25 cellular contexts compared by ENCODE assay signal in genomic region chr2:226659416-226659815, GRCh38.
DNase-seq lines count a peak whose midpoint lies in the region; ATAC-seq and TF ChIP-seq lines count a peak whose summit lies in the region.
"Had no signal": no experiment of that assay in that cellular context is flagged by ENCODE, and none has a peak within 500 bp of the region (broad histone marks: within the 10 kb centered on the region; RNA-seq: fewer than 3 reads in every experiment).

No MANE protein-coding gene starts in this region.

- H3K36me3 ChIP-seq in psoas muscle (ENCODE audit: insufficient read depth in 1 of 2, low read depth in 1 of 2) = no peaks in the 10 kb centered on the region
- no peaks in the 10 kb centered on the region for H3K36me3 ChIP-seq in stomach
- H3K36me3 ChIP-seq: spleen had no signal

- 58 to 75% (median 58%) methylated on average over 6 of the region's 6 CpGs for WGBS in psoas muscle, 3 donors
- 80 to 89% (median 84%) methylated on average over 6 of the region's 6 CpGs for WGBS in stomach, 5 donors

- H3K4me1 ChIP-seq in psoas muscle = peaks cover 28% of the 10 kb centered on the region
- H3K4me1 ChIP-seq in stomach = peaks cover 0 to 22% (median 5%) of the 10 kb centered on the region in 4 donors
- H3K4me1 ChIP-seq: spleen had no signal

- H3K27ac ChIP-seq in C4-2B = peak overlapping the region; percentile 72
- H3K27ac ChIP-seq in VCaP = peak overlapping the region; percentile 56
- H3K27ac ChIP-seq in psoas muscle = peak overlapping the region; percentile 89
- peak overlapping the region in 2 of 5 donors; percentile 10 to 43 for H3K27ac ChIP-seq in stomach

- intact Hi-C loops in psoas muscle (cut with DNase I) = loop anchor here in 1 of 2 donors (2.0 to 10.0 kb wide), 4 partner anchors 137 to 525 kb away; no protein-coding TSS in a partner anchor
- intact Hi-C loops in stomach (cut with DNase I; ENCODE audit: low total_unique reads) = no loop called here

- no peak for TF ChIP-seq EP300 in stomach (IDR thresholded peaks at IDR 0.05)

- H3K9me3 ChIP-seq in psoas muscle (no peaks in the 10 kb centered on the region), stomach (no peaks in the 10 kb centered on the region)
- H3K9me3 ChIP-seq: spleen had no signal

- DNase-seq in left lobe of liver (ENCODE audit: low spot score) (no peak), psoas muscle (no peak), stomach (no peak), NOMO-1 treated with dmso at 0.1 percent for 144 hours (lab: John Stamatoyannopoulos, UW; ENCODE audit: unreplicated experiment) (no peak), NCI-H146 treated with DMSO at 0.1 percent for 48 hours (lab: John Stamatoyannopoulos, UW; ENCODE audit: unreplicated experiment) (no peak)
- DNase-seq: activated CD4-positive, alpha-beta memory T cell treated with anti-CD3 and anti-CD28 coated beads for 36 hours; activated CD8-positive, alpha-beta memory T cell treated with anti-CD3 and anti-CD28 coated beads, Interleukin-2, amount 50 U/mL, for 4 hours; activated naive CD4-positive, alpha-beta T cell treated with anti-CD3 and anti-CD28 coated beads, Interleukin-2, amount 50 U/mL, for 16 hours; amygdala; CD4-positive, CD25-positive, alpha-beta regulatory T cell; cortex of kidney; effector memory CD8-positive, alpha-beta T cell; erythroblast; HCEC 1CT; Kasumi-1; kidney glomerular epithelial cell; mesendoderm; NCI-H146; NCI-H524; occipital lobe; spleen; stimulated activated CD4-positive, alpha-beta T cell treated with anti-CD3 and anti-CD28 coated beads, Interleukin-2, amount 100 ng/mL, for 48 hours had no signal

- no peaks in the 10 kb centered on the region for H3K27me3 ChIP-seq in psoas muscle (ENCODE audit: insufficient read depth in 3 of 3, low read length in 2 of 3)
- no peaks in the 10 kb centered on the region for H3K27me3 ChIP-seq in stomach

- no peak for TF ChIP-seq POLR2A in stomach (IDR thresholded peaks at IDR 0.05)

- TF ChIP-seq CTCF in C4-2B (conservative IDR thresholded peaks at IDR 0.05) (no peak), VCaP (conservative IDR thresholded peaks at IDR 0.05) (no peak), psoas muscle (IDR thresholded peaks at IDR 0.05) (no peak), stomach (IDR thresholded peaks at IDR 0.05) (no peak)

- peak; percentile 10 for ATAC-seq in left lobe of liver
- peak in 1 of 4 donors; percentile 1 for ATAC-seq in psoas muscle
- ATAC-seq in HG03521 (IDR thresholded peaks at IDR 0.05; ENCODE audit: unreplicated experiment) = no peak
- ATAC-seq: effector memory CD8-positive, alpha-beta T cell had no signal

- no peak overlapping the region for H3K4me3 ChIP-seq in psoas muscle
- H3K4me3 ChIP-seq in stomach = no peak overlapping the region
- H3K4me3 ChIP-seq: spleen had no signal
